Comparison of ENCODE assay signal across 8 cellular contexts in genomic region chr1:156385534-156386031, GRCh38. TPM values are rescaled to one million over a fixed set of nuclear protein-coding genes. Genes with fewer than 3 reads are reported as not detected.
DNase-seq lines count a peak whose midpoint lies in the region; ATAC-seq, FAIRE-seq and TF ChIP-seq lines count a peak whose summit lies in the region.

No MANE protein-coding gene starts in this region.

- H2AFZ ChIP-seq in mammary epithelial cell (ENCODE audit: low read depth, low read length): peak overlapping the region; percentile 14

- POLR2A ChIA-PET in activated B cell treated with CpG ODN at 0.5 μM for 24 hours (lab: Charles Lee): interaction anchor here (0.9 to 1.6 kb wide), 6 partner anchors 34 to 223 kb away, joined by 3 to 10 read pairs (median 7); no protein-coding TSS in a partner anchor

- H3K9me3 ChIP-seq in mammary epithelial cell (replicated peaks; ENCODE audit: insufficient read depth, low read length): no peaks in the 10 kb centered on the region

- no peaks in the 10 kb centered on the region for H3K9me3 Mint-ChIP-seq in activated B cell treated with CpG ODN at 0.5 μM for 24 hours

- dilution Hi-C loops in mammary epithelial cell (cut with HindIII; ENCODE audit: low sequenced_read_pairs): no loop called here

- H3K27ac ChIP-seq in 22Rv1 (no peak overlapping the region), mammary epithelial cell (ENCODE audit: insufficient read depth, low read depth, low read length) (no peak overlapping the region)

- intact Hi-C loops in activated B cell treated with CpG ODN at 0.5 μM for 24 hours (cut with micrococcal nuclease): loop anchor here (1.0 to 5.0 kb wide), 3 partner anchors 61 to 237 kb away; no protein-coding TSS in a partner anchor
- intact Hi-C loops in mammary epithelial cell (cut with micrococcal nuclease): loop anchor here (1.0 kb wide), 1 partner anchor 59 kb away; no protein-coding TSS in a partner anchor

- FAIRE-seq in GM18507 (lab: Jason Lieb, UNC): peak; percentile 68

- in situ Hi-C loops in mammary epithelial cell (cut with MboI; ENCODE audit: low sequenced_read_pairs in 2 of 2): loop anchor here in 1 of 2 donors (5.0 kb wide), 1 partner anchor 67 kb away; no protein-coding TSS in a partner anchor

- 6% methylated on average over 9 of the region's 9 CpGs for WGBS in mammary epithelial cell (ENCODE audit: low coverage, missing lambda C conversion rate)

- H3K9ac ChIP-seq in mammary epithelial cell (ENCODE audit: insufficient read depth, low read length): no peak overlapping the region

- no peak overlapping the region for H3K4me2 ChIP-seq in mammary epithelial cell (ENCODE audit: insufficient read depth, low read depth, low read length)

- no peak overlapping the region for H3K4me3 ChIP-seq in mammary epithelial cell (replicated peaks in 1 of 3; ENCODE audit: insufficient read depth in 1 of 3, low read depth in 2 of 3, low read length in 3 of 3)

- no TSS peak for BruUV-seq in mammary epithelial cell (replicated peaks; lab: Mats Ljungman, UMichigan)

- peaks cover 4% of the 10 kb centered on the region for H3K4me1 ChIP-seq in mammary epithelial cell (ENCODE audit: insufficient read depth, low read length)

- H4K20me1 ChIP-seq in mammary epithelial cell (ENCODE audit: insufficient read depth, low read length): no peaks in the 10 kb centered on the region

- no peaks in the 10 kb centered on the region for H3K36me3 Mint-ChIP-seq in activated B cell treated with CpG ODN at 0.5 μM for 24 hours (ENCODE audit: low read depth)

- peaks cover 37% of the 10 kb centered on the region for H3K27me3 Mint-ChIP-seq in activated B cell treated with CpG ODN at 0.5 μM for 24 hours

- CTCF ChIA-PET in activated B cell treated with CpG ODN at 0.5 μM for 24 hours (lab: Charles Lee): interaction anchor here (0.6 to 7.6 kb wide), 51 partner anchors 8 to 474 kb away, joined by 3 to 223 read pairs (median 6); partner anchors contain the start of genes GPATCH4, HAPLN2, INSRR and NAXE
- CTCF ChIA-PET in mammary epithelial cell (lab: Charles Lee; ENCODE audit: low non-redundant PET): interaction anchor here (0.5 to 1.2 kb wide), 12 partner anchors 13 to 627 kb away, joined by 3 to 20 read pairs (median 8); no protein-coding TSS in a partner anchor

- H3K27me3 ChIP-seq in mammary epithelial cell (ENCODE audit: insufficient read depth, low read length): peaks cover 6% of the 10 kb centered on the region

- TF ChIP-seq CTCF in 22Rv1 (IDR thresholded peaks at IDR 0.05) (peak; percentile 95), activated B cell treated with CpG ODN at 0.5 μM for 24 hours (IDR thresholded peaks at IDR 0.05) (no peak), mammary epithelial cell (conservative IDR thresholded peaks at IDR 0.05 in 1 of 2, IDR thresholded peaks at IDR 0.05 in 1 of 2; ENCODE audit: extremely low read depth in 1 of 2, insufficient read depth in 1 of 2, low read depth in 1 of 2, low read length in 2 of 2) (peak; percentile 89 to 92)

- peak; percentile 71 for ATAC-seq in activated B cell treated with CpG ODN at 0.5 μM for 24 hours (ENCODE audit: low read depth)

- no peak overlapping the region for H3K4me3 Mint-ChIP-seq in activated B cell treated with CpG ODN at 0.5 μM for 24 hours

- H3K36me3 ChIP-seq in mammary epithelial cell (ENCODE audit: insufficient read depth, low read length): no peaks in the 10 kb centered on the region

- no peak overlapping the region for H3K27ac Mint-ChIP-seq in activated B cell treated with CpG ODN at 0.5 μM for 24 hours

- peaks cover 5% of the 10 kb centered on the region for H3K4me1 Mint-ChIP-seq in activated B cell treated with CpG ODN at 0.5 μM for 24 hours

- H3K79me2 ChIP-seq in mammary epithelial cell (ENCODE audit: insufficient read depth, low read length): no peaks in the 10 kb centered on the region

- peak; percentile 63 for DNase-seq in GM18507 (ENCODE audit: extremely low spot score, insufficient read length, low read depth)
- peak; percentile 81 for DNase-seq in NCI-H2227 (lab: John Stamatoyannopoulos, UW; ENCODE audit: unreplicated experiment)
- peak; percentile 59 for DNase-seq in activated B cell treated with CpG ODN at 0.5 μM for 24 hours
- DNase-seq in mammary epithelial cell: peak; percentile 32
- peak; percentile 14 for DNase-seq in kidney glomerular epithelial cell (lab: John Stamatoyannopoulos, UW)
- DNase-seq in stimulated activated CD4-positive, alpha-beta T cell treated with anti-CD3 and anti-CD28 coated beads, Interleukin-4, amount 100 ng/mL, for 1 hour: peak; percentile 72
- no peak for DNase-seq in islet precursor cell

RNA-seq across cellular contexts. Expression of gene RHBG, which starts 16.6 kb away (rescaled TPM):
- total RNA-seq in activated B cell treated with CpG ODN at 0.5 μM for 24 hours (not detected in 2 replicates), mammary epithelial cell (not detected)
- polyA plus RNA-seq in mammary epithelial cell: not detected
- polyA minus RNA-seq in mammary epithelial cell: not detected

RNA-seq across cellular contexts. Expression of gene TSACC, which starts 47.3 kb away (rescaled TPM):
- 0.44 TPM in 1 of 2 replicates, not detected in the other for total RNA-seq in activated B cell treated with CpG ODN at 0.5 μM for 24 hours
- total RNA-seq in mammary epithelial cell: not detected
- 1.1 TPM for polyA plus RNA-seq in mammary epithelial cell
- polyA minus RNA-seq in mammary epithelial cell: not detected

RNA-seq across cellular contexts. Expression of gene CCT3, which starts 47.5 kb away (rescaled TPM):
- total RNA-seq in activated B cell treated with CpG ODN at 0.5 μM for 24 hours (255 and 260 TPM in 2 replicates), mammary epithelial cell (100 to 1,000 TPM; 323 to 345 TPM)
- 461 TPM for polyA plus RNA-seq in mammary epithelial cell
- polyA minus RNA-seq in mammary epithelial cell: 434 TPM
